Comparison of ENCODE assay signal across 2 cellular contexts in genomic region chr19:35447870-35448492, GRCh38.
TF ChIP-seq lines count a peak whose summit lies in the region.

TSS of gene FFAR2 (plus strand) at chr19:35448257. CDS start at chr19:35449715, 1,458 bp downstream.

TF ChIP-seq in GM23338, 12 proteins besides CTCF, POLR2A, EP300 and RAD21:
- TF ChIP-seq ZNF331 (CRISPR knock-in tag; IDR thresholded peaks at IDR 0.05; ENCODE audit: low read depth) (no peak), ZNF114 (CRISPR knock-in tag; IDR thresholded peaks at IDR 0.05) (no peak), REST (IDR thresholded peaks at IDR 0.05; ENCODE audit: unreplicated experiment) (no peak), STAT1 (IDR thresholded peaks at IDR 0.05; ENCODE audit: unreplicated experiment) (no peak), ETS1 (IDR thresholded peaks at IDR 0.05) (no peak), POLR2AphosphoS5 (IDR thresholded peaks at IDR 0.05; ENCODE audit: low read depth) (no peak), CREB1 (CRISPR knock-in tag; IDR thresholded peaks at IDR 0.05; ENCODE audit: low read depth) (no peak), ZNF462 (CRISPR knock-in tag; IDR thresholded peaks at IDR 0.05) (no peak), EZH2 (IDR thresholded peaks at IDR 0.05; ENCODE audit: low read depth, unreplicated experiment) (no peak), JUNB (IDR thresholded peaks at IDR 0.05; ENCODE audit: unreplicated experiment) (no peak), NANOG (IDR thresholded peaks at IDR 0.05; ENCODE audit: borderline replicate concordance) (no peak), EZH2phosphoT487 (IDR thresholded peaks at IDR 0.05; ENCODE audit: unreplicated experiment) (no peak)
TF ChIP-seq in GM23338: peak in this region for 0.

TF ChIP-seq in H1, 55 proteins besides CTCF, POLR2A, EP300 and RAD21:
- TF ChIP-seq TAF1 (IDR thresholded peaks at IDR 0.05; ENCODE audit: low read depth, low read length) (no peak), MAX (IDR thresholded peaks at IDR 0.05) (no peak), KDM5A (IDR thresholded peaks at IDR 0.05; ENCODE audit: low read length) (no peak), SIN3A (conservative IDR thresholded peaks at IDR 0.05 in 1 of 2, IDR thresholded peaks at IDR 0.05 in 1 of 2; ENCODE audit: low read depth in 1 of 2, low read length in 2 of 2) (no peak), TAF7 (optimal IDR thresholded peaks at IDR 0.05; ENCODE audit: borderline replicate concordance, low read depth, low read length) (no peak), BCL11A (IDR thresholded peaks at IDR 0.05; ENCODE audit: low read depth in 2 of 2, low read length in 2 of 2) (no peak), TBP (IDR thresholded peaks at IDR 0.05; ENCODE audit: low read depth, low read length) (no peak), JUN (IDR thresholded peaks at IDR 0.05; ENCODE audit: low read depth, low read length) (no peak), ATF2 (IDR thresholded peaks at IDR 0.05; ENCODE audit: low read length) (no peak), POLR2AphosphoS5 (IDR thresholded peaks at IDR 0.05; ENCODE audit: low read depth, low read length) (no peak), HDAC6 (IDR thresholded peaks at IDR 0.05; ENCODE audit: low read depth, low read length) (no peak), SRF (IDR thresholded peaks at IDR 0.05; ENCODE audit: low read depth, low read length) (no peak), USF2 (IDR thresholded peaks at IDR 0.05; ENCODE audit: low read length) (no peak), RNF2 (IDR thresholded peaks at IDR 0.05; ENCODE audit: borderline replicate concordance, low read depth, low read length, missing control alignments, poor library complexity, severe bottlenecking) (no peak), CTBP2 (IDR thresholded peaks at IDR 0.05; ENCODE audit: borderline replicate concordance, insufficient read depth, insufficient read length, low read length) (no peak), HDAC2 (IDR thresholded peaks at IDR 0.05; ENCODE audit: borderline replicate concordance in 1 of 2, low read depth in 2 of 2, low read length in 2 of 2) (no peak)
